1 cellular context compared by ENCODE assay signal in the genomic region with DNA sequence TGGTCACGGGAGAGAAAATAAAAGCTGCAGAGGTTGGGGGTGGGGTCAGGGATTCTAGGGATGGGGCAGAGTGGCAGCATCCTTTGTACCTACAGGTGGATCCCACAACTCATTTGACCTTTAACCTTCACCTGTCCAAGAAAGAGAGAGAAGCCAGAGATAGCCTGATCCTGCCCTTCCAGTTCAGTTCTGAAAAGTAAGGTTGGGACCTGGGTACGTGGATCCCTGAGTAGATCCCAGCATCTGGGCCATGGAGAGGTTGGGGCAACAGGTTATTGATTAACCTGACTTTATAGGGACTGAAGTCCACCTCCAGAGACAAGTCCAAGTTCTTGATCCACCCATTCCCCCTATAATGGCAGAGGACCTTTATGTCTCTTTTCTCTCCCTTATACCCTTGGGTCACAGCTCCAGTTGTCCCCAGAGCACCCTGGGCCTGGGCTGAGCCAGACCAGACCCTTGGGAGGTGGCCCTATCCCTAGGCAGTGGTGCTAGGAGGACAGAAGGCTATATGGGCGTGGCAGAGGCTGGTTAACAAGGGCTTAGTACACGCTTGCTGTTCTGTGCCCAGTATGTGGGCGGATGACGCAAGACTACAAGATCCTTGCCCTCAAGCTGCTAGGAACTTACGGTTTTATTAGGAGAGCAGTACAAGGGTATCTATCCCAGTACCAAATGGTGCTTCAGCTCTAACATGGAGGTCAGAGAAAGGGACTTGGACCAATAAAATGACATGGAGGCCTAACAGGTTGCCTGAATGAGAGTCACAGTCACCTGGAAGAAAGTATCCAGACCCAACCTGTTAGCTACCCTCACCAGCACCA.
TF ChIP-seq lines count a peak whose summit lies in the region.

No MANE protein-coding gene starts in this region.

TF ChIP-seq in HepG2, 621 proteins besides CTCF, POLR2A, EP300 and RAD21 (continued from another document and continues in another):
- 0 out of 4 replicates have a peak, but pooled peaks of 1 of the 2 experiments have one; percentile 4 for TF ChIP-seq REST (IDR thresholded peaks at IDR 0.05; ENCODE audit: borderline replicate concordance in 1 of 2, low read depth in 1 of 2, low read length in 2 of 2)
- no peak for TF ChIP-seq WIZ (CRISPR knock-in tag; IDR thresholded peaks at IDR 0.05)
- TF ChIP-seq EZH2 (conservative IDR thresholded peaks at IDR 0.05; ENCODE audit: low read depth, low read length): no peak
- peak; percentile 54 for TF ChIP-seq FOSL2 (CRISPR knock-in tag; IDR thresholded peaks at IDR 0.05)
- TF ChIP-seq ZNF577 (CRISPR knock-in tag; IDR thresholded peaks at IDR 0.05; ENCODE audit: borderline replicate concordance, low read depth): no peak
- TF ChIP-seq REXO4 (CRISPR knock-in tag; IDR thresholded peaks at IDR 0.05; ENCODE audit: borderline replicate concordance): no peak
- peak; percentile 61; the same call in 1 of the 2 replicates for TF ChIP-seq CREM (IDR thresholded peaks at IDR 0.05)
- no peak for TF ChIP-seq CREM (CRISPR knock-in tag; IDR thresholded peaks at IDR 0.05)
- TF ChIP-seq, protein P1, sequence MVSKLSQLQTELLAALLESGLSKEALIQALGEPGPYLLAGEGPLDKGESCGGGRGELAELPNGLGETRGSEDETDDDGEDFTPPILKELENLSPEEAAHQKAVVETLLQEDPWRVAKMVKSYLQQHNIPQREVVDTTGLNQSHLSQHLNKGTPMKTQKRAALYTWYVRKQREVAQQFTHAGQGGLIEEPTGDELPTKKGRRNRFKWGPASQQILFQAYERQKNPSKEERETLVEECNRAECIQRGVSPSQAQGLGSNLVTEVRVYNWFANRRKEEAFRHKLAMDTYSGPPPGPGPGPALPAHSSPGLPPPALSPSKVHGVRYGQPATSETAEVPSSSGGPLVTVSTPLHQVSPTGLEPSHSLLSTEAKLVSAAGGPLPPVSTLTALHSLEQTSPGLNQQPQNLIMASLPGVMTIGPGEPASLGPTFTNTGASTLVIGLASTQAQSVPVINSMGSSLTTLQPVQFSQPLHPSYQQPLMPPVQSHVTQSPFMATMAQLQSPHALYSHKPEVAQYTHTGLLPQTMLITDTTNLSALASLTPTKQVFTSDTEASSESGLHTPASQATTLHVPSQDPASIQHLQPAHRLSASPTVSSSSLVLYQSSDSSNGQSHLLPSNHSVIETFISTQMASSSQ (IDR thresholded peaks at IDR 0.05; ENCODE audit: low read depth): peak; percentile 94
- TF ChIP-seq, protein P1 (CRISPR knock-in tag; IDR thresholded peaks at IDR 0.05; ENCODE audit: borderline replicate concordance): peak; percentile 91; the same call in 1 of the 2 replicates
- peak; percentile 76 for TF ChIP-seq HNF4A (CRISPR knock-in tag; IDR thresholded peaks at IDR 0.05)
- no peak for TF ChIP-seq NFE2L2 (IDR thresholded peaks at IDR 0.05; ENCODE audit: low read length)
- TF ChIP-seq ZC3H4 (CRISPR knock-in tag; IDR thresholded peaks at IDR 0.05; ENCODE audit: borderline replicate concordance): 0 out of 2 replicates have a peak, but pooled peaks have one; percentile 34
- TF ChIP-seq CBFB (CRISPR knock-in tag; IDR thresholded peaks at IDR 0.05): no peak
- TF ChIP-seq ZSCAN29 (CRISPR knock-in tag; conservative IDR thresholded peaks at IDR 0.05): no peak
- no peak for TF ChIP-seq GLMP (CRISPR knock-in tag; IDR thresholded peaks at IDR 0.05; ENCODE audit: borderline replicate concordance)
- TF ChIP-seq PBX2 (CRISPR knock-in tag; IDR thresholded peaks at IDR 0.05): no peak
- TF ChIP-seq HDAC1 (CRISPR knock-in tag; IDR thresholded peaks at IDR 0.05): peak; percentile 59; the same call in 1 of the 2 replicates
- no peak for TF ChIP-seq ZBTB1 (CRISPR knock-in tag; IDR thresholded peaks at IDR 0.05; ENCODE audit: borderline replicate concordance)
- TF ChIP-seq RXRB (CRISPR knock-in tag; IDR thresholded peaks at IDR 0.05; ENCODE audit: borderline replicate concordance): peak; percentile 48; the same call in 1 of the 2 replicates
- TF ChIP-seq YEATS2 (CRISPR knock-in tag; IDR thresholded peaks at IDR 0.05; ENCODE audit: borderline replicate concordance): no peak
- peak; percentile 28; the same call in 1 of the 2 replicates for TF ChIP-seq BORCS8-MEF2B (CRISPR knock-in tag; IDR thresholded peaks at IDR 0.05)
- no peak for TF ChIP-seq ZNF709 (CRISPR knock-in tag; IDR thresholded peaks at IDR 0.05)
- no peak for TF ChIP-seq SMARCE1 (IDR thresholded peaks at IDR 0.05; ENCODE audit: borderline replicate concordance)
- TF ChIP-seq, protein P2, sequence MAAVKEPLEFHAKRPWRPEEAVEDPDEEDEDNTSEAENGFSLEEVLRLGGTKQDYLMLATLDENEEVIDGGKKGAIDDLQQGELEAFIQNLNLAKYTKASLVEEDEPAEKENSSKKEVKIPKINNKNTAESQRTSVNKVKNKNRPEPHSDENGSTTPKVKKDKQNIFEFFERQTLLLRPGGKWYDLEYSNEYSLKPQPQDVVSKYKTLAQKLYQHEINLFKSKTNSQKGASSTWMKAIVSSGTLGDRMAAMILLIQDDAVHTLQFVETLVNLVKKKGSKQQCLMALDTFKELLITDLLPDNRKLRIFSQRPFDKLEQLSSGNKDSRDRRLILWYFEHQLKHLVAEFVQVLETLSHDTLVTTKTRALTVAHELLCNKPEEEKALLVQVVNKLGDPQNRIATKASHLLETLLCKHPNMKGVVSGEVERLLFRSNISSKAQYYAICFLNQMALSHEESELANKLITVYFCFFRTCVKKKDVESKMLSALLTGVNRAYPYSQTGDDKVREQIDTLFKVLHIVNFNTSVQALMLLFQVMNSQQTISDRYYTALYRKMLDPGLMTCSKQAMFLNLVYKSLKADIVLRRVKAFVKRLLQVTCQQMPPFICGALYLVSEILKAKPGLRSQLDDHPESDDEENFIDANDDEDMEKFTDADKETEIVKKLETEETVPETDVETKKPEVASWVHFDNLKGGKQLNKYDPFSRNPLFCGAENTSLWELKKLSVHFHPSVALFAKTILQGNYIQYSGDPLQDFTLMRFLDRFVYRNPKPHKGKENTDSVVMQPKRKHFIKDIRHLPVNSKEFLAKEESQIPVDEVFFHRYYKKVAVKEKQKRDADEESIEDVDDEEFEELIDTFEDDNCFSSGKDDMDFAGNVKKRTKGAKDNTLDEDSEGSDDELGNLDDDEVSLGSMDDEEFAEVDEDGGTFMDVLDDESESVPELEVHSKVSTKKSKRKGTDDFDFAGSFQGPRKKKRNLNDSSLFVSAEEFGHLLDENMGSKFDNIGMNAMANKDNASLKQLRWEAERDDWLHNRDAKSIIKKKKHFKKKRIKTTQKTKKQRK (IDR thresholded peaks at IDR 0.05; ENCODE audit: low read length): no peak
- TF ChIP-seq KLF6 (CRISPR knock-in tag; IDR thresholded peaks at IDR 0.05): peak; percentile 84
- no peak for TF ChIP-seq MAFK (conservative IDR thresholded peaks at IDR 0.05 in 1 of 2, IDR thresholded peaks at IDR 0.05 in 1 of 2; ENCODE audit: low read length in 2 of 2)
- no peak for TF ChIP-seq ZFAT (CRISPR knock-in tag; conservative IDR thresholded peaks at IDR 0.05)
- TF ChIP-seq, protein P3, sequence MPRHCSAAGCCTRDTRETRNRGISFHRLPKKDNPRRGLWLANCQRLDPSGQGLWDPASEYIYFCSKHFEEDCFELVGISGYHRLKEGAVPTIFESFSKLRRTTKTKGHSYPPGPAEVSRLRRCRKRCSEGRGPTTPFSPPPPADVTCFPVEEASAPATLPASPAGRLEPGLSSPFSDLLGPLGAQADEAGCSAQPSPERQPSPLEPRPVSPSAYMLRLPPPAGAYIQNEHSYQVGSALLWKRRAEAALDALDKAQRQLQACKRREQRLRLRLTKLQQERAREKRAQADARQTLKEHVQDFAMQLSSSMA (CRISPR knock-in tag; IDR thresholded peaks at IDR 0.05): no peak
- peak; percentile 77 for TF ChIP-seq ASH2L (IDR thresholded peaks at IDR 0.05; ENCODE audit: insufficient read length, low read depth, low read length)
- TF ChIP-seq, protein P4, sequence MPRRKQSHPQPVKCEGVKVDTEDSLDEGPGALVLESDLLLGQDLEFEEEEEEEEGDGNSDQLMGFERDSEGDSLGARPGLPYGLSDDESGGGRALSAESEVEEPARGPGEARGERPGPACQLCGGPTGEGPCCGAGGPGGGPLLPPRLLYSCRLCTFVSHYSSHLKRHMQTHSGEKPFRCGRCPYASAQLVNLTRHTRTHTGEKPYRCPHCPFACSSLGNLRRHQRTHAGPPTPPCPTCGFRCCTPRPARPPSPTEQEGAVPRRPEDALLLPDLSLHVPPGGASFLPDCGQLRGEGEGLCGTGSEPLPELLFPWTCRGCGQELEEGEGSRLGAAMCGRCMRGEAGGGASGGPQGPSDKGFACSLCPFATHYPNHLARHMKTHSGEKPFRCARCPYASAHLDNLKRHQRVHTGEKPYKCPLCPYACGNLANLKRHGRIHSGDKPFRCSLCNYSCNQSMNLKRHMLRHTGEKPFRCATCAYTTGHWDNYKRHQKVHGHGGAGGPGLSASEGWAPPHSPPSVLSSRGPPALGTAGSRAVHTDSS (CRISPR knock-in tag; conservative IDR thresholded peaks at IDR 0.05): no peak
- peak; percentile 32; the same call in 1 of the 2 replicates for TF ChIP-seq ZNF710 (CRISPR knock-in tag; IDR thresholded peaks at IDR 0.05; ENCODE audit: borderline replicate concordance)
- 0 out of 2 replicates have a peak, but pooled peaks have one; percentile 19 for TF ChIP-seq ZNF292 (CRISPR knock-in tag; IDR thresholded peaks at IDR 0.05; ENCODE audit: borderline replicate concordance, low read depth)
- TF ChIP-seq ZNF205 (CRISPR knock-in tag; IDR thresholded peaks at IDR 0.05): peak; percentile 40; the same call in 1 of the 2 replicates
- no peak for TF ChIP-seq ZNF326 (CRISPR knock-in tag; IDR thresholded peaks at IDR 0.05; ENCODE audit: borderline replicate concordance)
- no peak for TF ChIP-seq ZNF672 (CRISPR knock-in tag; IDR thresholded peaks at IDR 0.05)
- TF ChIP-seq STAT5B (CRISPR knock-in tag; IDR thresholded peaks at IDR 0.05): no peak
- TF ChIP-seq KDM3A (CRISPR knock-in tag; IDR thresholded peaks at IDR 0.05; ENCODE audit: low read depth): no peak
